Comparison of ENCODE assay signal across 26 cellular contexts in the genomic region with DNA sequence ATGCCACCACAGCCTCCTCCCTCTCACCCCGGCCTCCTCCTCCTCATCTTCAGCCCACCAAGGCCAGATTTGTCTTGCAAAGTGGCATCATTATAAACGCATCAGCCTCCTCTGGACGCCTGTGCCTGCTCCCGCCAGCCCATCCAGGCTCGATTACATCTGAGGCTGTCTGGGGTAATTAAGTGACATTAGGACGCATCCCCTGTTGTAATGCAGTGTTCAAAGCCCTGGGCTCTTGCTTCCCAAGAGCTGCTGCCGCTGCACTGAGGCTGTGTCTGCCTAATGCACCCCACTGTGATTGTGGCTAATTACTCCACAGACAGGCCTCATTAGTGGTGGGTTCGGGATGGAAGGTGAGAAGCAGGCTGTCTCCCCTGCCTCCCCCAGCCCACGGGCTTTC.
DNase-seq lines count a peak whose midpoint lies in the region; ATAC-seq and TF ChIP-seq lines count a peak whose summit lies in the region.
"Had no signal": no experiment of that assay in that cellular context is flagged by ENCODE, and none has a peak within 500 bp of the region (broad histone marks: within the 10 kb centered on the region; RNA-seq: fewer than 3 reads in every experiment).

No MANE protein-coding gene starts in this region.

- H3F3A ChIP-seq in SK-N-SH (replicated peaks; ENCODE audit: insufficient read depth), result no peaks in the 10 kb centered on the region

- H3K9me3 ChIP-seq in SK-N-SH (no peaks in the 10 kb centered on the region), neuronal stem cell (replicated peaks in 1 of 2; ENCODE audit: control insufficient read depth in 2 of 2, insufficient read depth in 1 of 2, low read depth in 1 of 2, low read length in 2 of 2) (no peaks in the 10 kb centered on the region)
- H3K9me3 ChIP-seq: Caco-2, HAP-1, SJSA1 had no signal

- H3K27ac Mint-ChIP-seq in nephron progenitor cell, result no peak overlapping the region
- H3K27ac Mint-ChIP-seq: CD8-positive, alpha-beta T cell; GM23338; HFFc6; IgD-negative memory B cell had no signal

- H2BK12ac ChIP-seq in neuronal stem cell (ENCODE audit: low read length), result no peak overlapping the region

- peaks cover 7% of the 10 kb centered on the region for H3K4me1 Mint-ChIP-seq in nephron progenitor cell
- H3K4me1 Mint-ChIP-seq: GM23338, IgD-negative memory B cell had no signal

- intact Hi-C loops in Right ventricle myocardium superior (cut with DNase I), result no loop called here

- H4K8ac ChIP-seq in neuronal stem cell (ENCODE audit: low read depth, low read length), result no peak overlapping the region

- no peaks in the 10 kb centered on the region for H3K9me2 ChIP-seq in SK-N-SH

- no peaks in the 10 kb centered on the region for H4K20me1 ChIP-seq in SK-N-SH (ENCODE audit: insufficient read depth)

- peak; percentile 83 for DNase-seq in SK-N-SH
- DNase-seq in SK-N-DZ (ENCODE audit: low spot score), result peak; percentile 74
- DNase-seq in neuronal stem cell (ENCODE audit: low spot score), result peak; percentile 20
- no peak for DNase-seq in Right ventricle myocardium superior
- no peak for DNase-seq in nephron progenitor cell
- DNase-seq: AML-193; Caco-2; CD8-positive, alpha-beta T cell; GDM1; HFFc6; NCI-H1048; NCI-H187; NCI-H2081 treated with DMSO at 0.1 percent for 48 hours; NCI-H510A; PC-9 had no signal

- H2AK5ac ChIP-seq in neuronal stem cell (ENCODE audit: low read depth, low read length), result no peak overlapping the region

- no peak overlapping the region for H3K4ac ChIP-seq in neuronal stem cell (ENCODE audit: low read length)

- H3K9ac ChIP-seq in SK-N-SH, result no peak overlapping the region
- no peak overlapping the region for H3K9ac ChIP-seq in neuronal stem cell (ENCODE audit: low read depth, low read length, poor library complexity)
- H3K9ac ChIP-seq: KMS-11 had no signal

- no peaks in the 10 kb centered on the region for H3K36me3 ChIP-seq in SK-N-SH (replicated peaks in 1 of 2; ENCODE audit: control insufficient read depth in 1 of 2, insufficient read depth in 2 of 2, low read length in 1 of 2)
- H3K36me3 ChIP-seq in neuronal stem cell (replicated peaks in 1 of 2; ENCODE audit: control insufficient read depth in 2 of 2, insufficient read depth in 2 of 2, low read length in 2 of 2), result no peaks in the 10 kb centered on the region
- H3K36me3 ChIP-seq: HAP-1, SJSA1 had no signal

- no peak overlapping the region for H3K23ac ChIP-seq in neuronal stem cell (ENCODE audit: low read depth, low read length, poor library complexity)

- H3K14ac ChIP-seq in neuronal stem cell (ENCODE audit: low read length), result no peak overlapping the region

- H3K4me3 ChIP-seq in SK-N-SH (ENCODE audit: low read depth in 2 of 2, low read length in 1 of 2) (no peak overlapping the region), neuronal stem cell (ENCODE audit: low read length in 2 of 2) (no peak overlapping the region)
- H3K4me3 ChIP-seq: GM12878, GM23338, HAP-1, PC-9, SJSA1 had no signal

- H3K18ac ChIP-seq in neuronal stem cell (ENCODE audit: low read length), result no peak overlapping the region

- no peak overlapping the region for H3K4me3 Mint-ChIP-seq in nephron progenitor cell
- H3K4me3 Mint-ChIP-seq: CD8-positive, alpha-beta T cell; GM23338; HFFc6; IgD-negative memory B cell had no signal

- peak; percentile 3; the same call in 1 of the 2 replicates for TF ChIP-seq RAD21 in SK-N-SH (IDR thresholded peaks at IDR 0.05; ENCODE audit: low read length)

- H2BK5ac ChIP-seq in neuronal stem cell (ENCODE audit: low read length), result no peak overlapping the region

- TF ChIP-seq CTCF in SK-N-SH (IDR thresholded peaks at IDR 0.05) (no peak), nephron progenitor cell (IDR thresholded peaks at IDR 0.05) (no peak)

- no peak; the same call in 2 of the 3 replicates for ATAC-seq in SK-N-SH treated with all-trans-retinoic acid at 6 μM for 48 hours
- ATAC-seq in Right ventricle myocardium superior (ENCODE audit: poor library complexity), result no peak
- ATAC-seq in HG03097 (IDR thresholded peaks at IDR 0.05; ENCODE audit: low FRiP score, unreplicated experiment), result no peak
- ATAC-seq: CD8-positive, alpha-beta T cell; GM12878; GM23338; Right ventricle myocardium inferior had no signal

- WGBS in SK-N-SH (ENCODE audit: low lambda C conversion rate), result 18% methylated on average over 9 of the region's 9 CpGs
- WGBS in neuronal stem cell (ENCODE audit: extremely low coverage in 2 of 2, insufficient read length in 2 of 2, insufficient replicate concordance in 1 of 2), 2 donors, result no CpG with 5 or more reads among the region's 9 CpGs

- POLR2A ChIA-PET in SK-N-SH (lab: Yijun Ruan, JAX), result no interaction called here

- H3K27me3 ChIP-seq in SK-N-SH (ENCODE audit: insufficient read depth) (peaks cover 21% of the 10 kb centered on the region; the same call in 1 of the 2 replicates), neuronal stem cell (ENCODE audit: control insufficient read depth in 3 of 3, insufficient read depth in 3 of 3, low read depth in 1 of 3, low read length in 3 of 3) (peaks cover 0 to 7% (median 0%) of the 10 kb centered on the region in 3 experiments)

- no peaks in the 10 kb centered on the region for H3K9me3 Mint-ChIP-seq in nephron progenitor cell
- H3K9me3 Mint-ChIP-seq: CD8-positive, alpha-beta T cell; GM23338; HFFc6 had no signal

- CTCF ChIA-PET in SK-N-SH (lab: Yijun Ruan, JAX), result interaction anchor here (0.8 to 2.1 kb wide), 4 partner anchors 19 to 255 kb away, joined by 3 to 6 read pairs (median 5); no protein-coding TSS in a partner anchor

- no peak overlapping the region for H3K4me2 ChIP-seq in SK-N-SH
- H3K4me2 ChIP-seq in neuronal stem cell (ENCODE audit: insufficient read depth, low read length, poor library complexity, severe bottlenecking), result no peak overlapping the region
- H3K4me2 ChIP-seq: GM23338, KMS-11, PC-9 had no signal

- no peak for TF ChIP-seq EP300 in SK-N-SH (IDR thresholded peaks at IDR 0.05; ENCODE audit: borderline replicate concordance in 1 of 2, low read depth in 1 of 2, low read length in 1 of 2)

- peaks cover 37% of the 10 kb centered on the region for H3K27me3 Mint-ChIP-seq in nephron progenitor cell (ENCODE audit: low read depth, poor library complexity)

- H3K4me1 ChIP-seq in SK-N-SH (ENCODE audit: control insufficient read depth in 1 of 2, insufficient read depth in 2 of 2, low read depth in 1 of 2, low read length in 1 of 2) (peaks cover 0 to 10% of the 10 kb centered on the region in 2 experiments; a peak in 1 of 4 replicates), neuronal stem cell (ENCODE audit: control insufficient read depth in 2 of 2, insufficient read depth in 1 of 2, low read depth in 1 of 2, low read length in 2 of 2) (no peaks in the 10 kb centered on the region)
- H3K4me1 ChIP-seq: HAP-1, SJSA1 had no signal

- no peaks in the 10 kb centered on the region for H3K36me3 Mint-ChIP-seq in nephron progenitor cell (ENCODE audit: low read depth)
- H3K36me3 Mint-ChIP-seq: CD8-positive, alpha-beta T cell; IgD-negative memory B cell had no signal

- H2AFZ ChIP-seq in SK-N-SH (ENCODE audit: low read depth), result no peak overlapping the region
- no peak overlapping the region for H2AFZ ChIP-seq in neuronal stem cell (ENCODE audit: low read length)
- H2AFZ ChIP-seq: GM23338, PC-9 had no signal

- H2BK15ac ChIP-seq in neuronal stem cell (ENCODE audit: low read length), result no peak overlapping the region

- H3K79me1 ChIP-seq in neuronal stem cell (ENCODE audit: low read depth, low read length), result no peaks in the 10 kb centered on the region

- H4K91ac ChIP-seq in neuronal stem cell (ENCODE audit: low read depth, low read length, poor library complexity), result no peak overlapping the region

- no peak overlapping the region for H2BK120ac ChIP-seq in neuronal stem cell (ENCODE audit: low read depth, low read length)

- H3K27ac ChIP-seq in SK-N-SH (ENCODE audit: low read depth in 2 of 2, low read length in 1 of 2) (no peak overlapping the region), neuronal stem cell (replicated peaks; ENCODE audit: low read length) (no peak overlapping the region)
- H3K27ac ChIP-seq: C4-2B, HL-60, KMS-11, PC-9, SJSA1 had no signal

- H3K79me2 ChIP-seq in SK-N-SH (ENCODE audit: insufficient read depth), result no peaks in the 10 kb centered on the region

TF ChIP-seq in SK-N-SH, 30 proteins besides CTCF, POLR2A, EP300 and RAD21 (continues in another document):
- no peak for TF ChIP-seq POLR2AphosphoS5 (IDR thresholded peaks at IDR 0.05; ENCODE audit: low read depth, low read length)
- TF ChIP-seq YY1 (IDR thresholded peaks at IDR 0.05; ENCODE audit: low read depth), result no peak
- TF ChIP-seq FOXJ3 (CRISPR knock-in tag; IDR thresholded peaks at IDR 0.05), result peak; percentile 27

TF ChIP-seq in SK-N-SH treated with all-trans-retinoic acid at 6 μM for 48 hours, 23 proteins besides CTCF, POLR2A, EP300 and RAD21:
- TF ChIP-seq, protein P1, sequence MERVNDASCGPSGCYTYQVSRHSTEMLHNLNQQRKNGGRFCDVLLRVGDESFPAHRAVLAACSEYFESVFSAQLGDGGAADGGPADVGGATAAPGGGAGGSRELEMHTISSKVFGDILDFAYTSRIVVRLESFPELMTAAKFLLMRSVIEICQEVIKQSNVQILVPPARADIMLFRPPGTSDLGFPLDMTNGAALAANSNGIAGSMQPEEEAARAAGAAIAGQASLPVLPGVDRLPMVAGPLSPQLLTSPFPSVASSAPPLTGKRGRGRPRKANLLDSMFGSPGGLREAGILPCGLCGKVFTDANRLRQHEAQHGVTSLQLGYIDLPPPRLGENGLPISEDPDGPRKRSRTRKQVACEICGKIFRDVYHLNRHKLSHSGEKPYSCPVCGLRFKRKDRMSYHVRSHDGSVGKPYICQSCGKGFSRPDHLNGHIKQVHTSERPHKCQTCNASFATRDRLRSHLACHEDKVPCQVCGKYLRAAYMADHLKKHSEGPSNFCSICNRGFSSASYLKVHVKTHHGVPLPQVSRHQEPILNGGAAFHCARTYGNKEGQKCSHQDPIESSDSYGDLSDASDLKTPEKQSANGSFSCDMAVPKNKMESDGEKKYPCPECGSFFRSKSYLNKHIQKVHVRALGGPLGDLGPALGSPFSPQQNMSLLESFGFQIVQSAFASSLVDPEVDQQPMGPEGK (CRISPR knock-in tag; IDR thresholded peaks at IDR 0.05; ENCODE audit: borderline replicate concordance), result no peak
- no peak for TF ChIP-seq ZNF70 (CRISPR knock-in tag; IDR thresholded peaks at IDR 0.05)
- no peak for TF ChIP-seq PPARA (CRISPR knock-in tag; IDR thresholded peaks at IDR 0.05; ENCODE audit: borderline replicate concordance)
- TF ChIP-seq ZNF565 (CRISPR knock-in tag; conservative IDR thresholded peaks at IDR 0.05; ENCODE audit: low read depth), result no peak
- no peak for TF ChIP-seq ARNTL (CRISPR knock-in tag; IDR thresholded peaks at IDR 0.05; ENCODE audit: borderline replicate concordance, low read depth)
TF ChIP-seq in SK-N-SH treated with all-trans-retinoic acid at 6 μM for 48 hours: peak in this region for 0.

Comparison
In these comparisons a context has a peak if more than half of its experiments do, and no peak if none do; other contexts are left out.
1. DNase-seq: peak in SK-N-SH (single experiment), SK-N-DZ (single experiment) and neuronal stem cell (single experiment); none in Right ventricle myocardium superior (single experiment) and nephron progenitor cell (single experiment).